14 cellular contexts compared by ENCODE assay signal in genomic region chr15:91865903-91866302, GRCh38. TPM values are rescaled to one million over a fixed set of nuclear protein-coding genes. Genes with fewer than 3 reads are reported as not detected.
A peak's percentile ranks its signal among the peaks of the same experiment; 100 is the strongest.
DNase-seq lines count a peak whose midpoint lies in the region; ATAC-seq, FAIRE-seq and TF ChIP-seq lines count a peak whose summit lies in the region.
"Had no signal": no experiment of that assay in that cellular context is flagged by ENCODE, and none has a peak within 500 bp of the region (broad histone marks: within the 10 kb centered on the region; RNA-seq: fewer than 3 reads in every experiment).

No MANE protein-coding gene starts in this region.

- intact Hi-C loops in CD4-positive, alpha-beta memory T cell (cut with micrococcal nuclease) = no loop called here
- intact Hi-C loops in prostate gland (cut with DNase I) = no loop called here

- FAIRE-seq in H1 (lab: Jason Lieb, UNC) = peak; percentile 55
- FAIRE-seq: endometrium had no signal

- peak overlapping the region in 6 of 7 donors; percentile 55 to 92 (median 78) for H3K27ac Mint-ChIP-seq in CD4-positive, alpha-beta memory T cell
- H3K27ac Mint-ChIP-seq: activated naive CD4-positive, alpha-beta T cell treated with anti-CD3 and anti-CD28 coated beads for 36 hours had no signal

- no peak for TF ChIP-seq EP300 in H1 (IDR thresholded peaks at IDR 0.05; ENCODE audit: borderline replicate concordance in 1 of 2, low read depth in 2 of 2, low read length in 2 of 2)

- H3K27me3 ChIP-seq in CD4-positive, alpha-beta memory T cell (ENCODE audit: insufficient read depth, low read length) = no peaks in the 10 kb centered on the region
- H3K27me3 ChIP-seq in OCI-LY1 (ENCODE audit: insufficient read depth, low read length) (no peaks in the 10 kb centered on the region), H1 (replicated peaks in 1 of 4; ENCODE audit: control insufficient read depth in 3 of 4, extremely low read depth in 1 of 4, insufficient read depth in 3 of 4, low read length in 3 of 4) (no peaks in the 10 kb centered on the region), prostate gland (replicated peaks; ENCODE audit: insufficient read depth) (no peaks in the 10 kb centered on the region), MG63 (no peaks in the 10 kb centered on the region)
- H3K27me3 ChIP-seq: neutrophil, SJCRH30 had no signal

- H3K79me1 ChIP-seq in H1 (ENCODE audit: low read depth, low read length) = peaks cover 4% of the 10 kb centered on the region; the same call in 1 of the 2 replicates

- no peaks in the 10 kb centered on the region for H3F3A ChIP-seq in OCI-LY1 (ENCODE audit: insufficient read depth, low read length)

- no peak overlapping the region for H4K91ac ChIP-seq in H1 (replicated peaks; ENCODE audit: insufficient read length, low read length)

- no peak for DNase-seq in CD4-positive, alpha-beta memory T cell
- DNase-seq in H1 (ENCODE audit: low read depth in 1 of 2, low spot score in 2 of 2) (no peak), prostate gland (ENCODE audit: low spot score) (no peak), MG63 (no peak), NCI-H510A treated with DMSO at 0.1 percent for 48 hours (lab: John Stamatoyannopoulos, UW) (no peak)
- DNase-seq in stimulated activated CD4-positive, alpha-beta T cell treated with anti-CD3 and anti-CD28 coated beads, Interleukin-12 subunit alpha, Interleukin-12 subunit beta, amount 100 ng/mL, for 4 hours = no peak
- DNase-seq: activated naive CD4-positive, alpha-beta T cell treated with anti-CD3 and anti-CD28 coated beads for 36 hours; NCI-H510A; SJCRH30; stimulated activated CD4-positive, alpha-beta T cell treated with anti-CD3 and anti-CD28 coated beads, Interleukin-4, amount 100 ng/mL, for 1 hour had no signal

- H2AFZ ChIP-seq in OCI-LY1 (ENCODE audit: low read length) (no peak overlapping the region), H1 (ENCODE audit: low read length) (no peak overlapping the region)

- no peak for ATAC-seq in HG02852 (IDR thresholded peaks at IDR 0.05; ENCODE audit: unreplicated experiment)

- H3K27ac ChIP-seq in CD4-positive, alpha-beta memory T cell (ENCODE audit: low read depth, low read length) = no peak overlapping the region
- peak overlapping the region; percentile 2 for H3K27ac ChIP-seq in OCI-LY1 (ENCODE audit: low read depth, low read length, poor library complexity, severe bottlenecking)
- no peak overlapping the region for H3K27ac ChIP-seq in H1 (ENCODE audit: low read depth, low read length)
- peak overlapping the region; percentile 21 to 37 for H3K27ac ChIP-seq in prostate gland
- H3K27ac ChIP-seq: neutrophil, SJCRH30 had no signal

- H3K79me2 ChIP-seq in OCI-LY1 (ENCODE audit: insufficient read depth, low read length) (no peaks in the 10 kb centered on the region), H1 (ENCODE audit: control insufficient read depth in 1 of 2, insufficient read depth in 2 of 2, low read length in 2 of 2) (peaks cover 0 to 22% of the 10 kb centered on the region in 2 experiments; a peak in 2 of 4 replicates)

- H2BK120ac ChIP-seq in H1 (replicated peaks; ENCODE audit: low read depth, low read length) = no peak overlapping the region

- H3K9ac ChIP-seq in OCI-LY1 (ENCODE audit: low read length) = no peak overlapping the region
- H3K9ac ChIP-seq in H1 (replicated peaks in 1 of 4; ENCODE audit: extremely low read depth in 1 of 4, low read depth in 3 of 4, low read length in 3 of 4) = no peak overlapping the region

- CTCF ChIA-PET in CD4-positive, alpha-beta memory T cell (lab: Charles Lee; ENCODE audit: partially characterized antibody) = interaction anchor here (0.9 to 11.5 kb wide), 3 partner anchors 14 to 212 kb away, joined by 3 to 112 read pairs (median 3); partner anchors contain the start of gene SLCO3A1
- CTCF ChIA-PET in H1 (lab: Charles Lee; ENCODE audit: partially characterized antibody) = interaction anchor here (1.4 to 10.1 kb wide), 5 partner anchors 9 to 212 kb away, joined by 3 to 108 read pairs (median 5); partner anchors contain the start of gene SLCO3A1

- no peak for TF ChIP-seq POLR2A in H1 (IDR thresholded peaks at IDR 0.05; ENCODE audit: control extremely low read depth in 1 of 2, low read depth in 2 of 2, low read length in 2 of 2)
- no peak for TF ChIP-seq POLR2A in prostate gland (IDR thresholded peaks at IDR 0.05)

- no peaks in the 10 kb centered on the region for H3K9me3 ChIP-seq in CD4-positive, alpha-beta memory T cell (ENCODE audit: control insufficient read depth in 1 of 2, low read length in 2 of 2)
- no peaks in the 10 kb centered on the region for H3K9me3 ChIP-seq in OCI-LY1 (ENCODE audit: low read length)
- no peaks in the 10 kb centered on the region for H3K9me3 ChIP-seq in H1 (ENCODE audit: insufficient read depth in 2 of 2, low read depth in 1 of 2, low read length in 1 of 2)
- no peaks in the 10 kb centered on the region for H3K9me3 ChIP-seq in prostate gland
- no peaks in the 10 kb centered on the region for H3K9me3 ChIP-seq in MG63
- H3K9me3 ChIP-seq: neutrophil, SJCRH30 had no signal

- H2BK12ac ChIP-seq in H1 (ENCODE audit: low read depth, low read length) = no peak overlapping the region

- H2AK5ac ChIP-seq in H1 (ENCODE audit: low read depth, low read length) = no peak overlapping the region

- H3K9me3 Mint-ChIP-seq in CD4-positive, alpha-beta memory T cell = peaks cover 0 to 4% (median 0%) of the 10 kb centered on the region in 8 donors
- H3K9me3 Mint-ChIP-seq: activated naive CD4-positive, alpha-beta T cell treated with anti-CD3 and anti-CD28 coated beads for 36 hours had no signal

- H2BK5ac ChIP-seq in H1 (ENCODE audit: low read depth, low read length) = no peak overlapping the region

- POLR2A ChIA-PET in CD4-positive, alpha-beta memory T cell (lab: Charles Lee; ENCODE audit: partially characterized antibody) = interaction anchor here (0.8 kb wide), 1 partner anchor 12 kb away, joined by 4 read pairs; no protein-coding TSS in a partner anchor
- POLR2A ChIA-PET in H1 (lab: Charles Lee; ENCODE audit: partially characterized antibody) = no interaction called here

- peaks cover 96% of the 10 kb centered on the region for H3K4me1 ChIP-seq in CD4-positive, alpha-beta memory T cell (ENCODE audit: insufficient read depth, low read length)
- H3K4me1 ChIP-seq in OCI-LY1 (ENCODE audit: insufficient read depth, low read length, severe bottlenecking) = peaks cover 34% of the 10 kb centered on the region
- H3K4me1 ChIP-seq in H1 (replicated peaks in 1 of 4; ENCODE audit: control insufficient read depth in 3 of 4, insufficient read depth in 4 of 4, low read length in 3 of 4) = peaks cover 0 to 13% (median 9%) of the 10 kb centered on the region in 4 experiments; a peak in 6 of 7 replicates
- no peaks in the 10 kb centered on the region for H3K4me1 ChIP-seq in prostate gland (replicated peaks)
- H3K4me1 ChIP-seq: SJCRH30 had no signal

- H3K18ac ChIP-seq in H1 (ENCODE audit: extremely low read depth, low read length) = no peak overlapping the region

- no peak overlapping the region for H3K4me2 ChIP-seq in OCI-LY1 (ENCODE audit: low read length)
- no peak overlapping the region for H3K4me2 ChIP-seq in H1 (ENCODE audit: insufficient read depth in 1 of 2, low read depth in 2 of 2, low read length in 2 of 2)

- WGBS in H1 (ENCODE audit: extremely low coverage in 1 of 2, insufficient coverage in 1 of 2, insufficient read length in 1 of 2, insufficient replicate concordance in 2 of 2, low coverage in 1 of 2, low lambda C conversion rate in 2 of 2, missing lambda C conversion rate in 1 of 2), 2 experiments = 93% methylated on average over 5 of the region's 5 CpGs; no CpG with 5 or more reads in 1 of the 2 experiments
- 49% methylated on average over 5 of the region's 5 CpGs for WGBS in prostate gland

- H3K36me3 Mint-ChIP-seq in CD4-positive, alpha-beta memory T cell = peaks cover 0 to 2% of the 10 kb centered on the region in 2 donors

- no peak for TF ChIP-seq RAD21 in H1 (IDR thresholded peaks at IDR 0.05 in 1 of 2, conservative IDR thresholded peaks at IDR 0.05 in 1 of 2; ENCODE audit: low read depth in 2 of 2, low read length in 2 of 2)

- H3K9me2 ChIP-seq in OCI-LY1 (ENCODE audit: low read depth, low read length) = no peaks in the 10 kb centered on the region

- no peak overlapping the region for H3K14ac ChIP-seq in H1 (ENCODE audit: insufficient read length)

- H3K4me1 Mint-ChIP-seq in CD4-positive, alpha-beta memory T cell = peaks cover 66 to 93% (median 80%) of the 10 kb centered on the region in 4 donors

- H3K4me3 ChIP-seq in CD4-positive, alpha-beta memory T cell (ENCODE audit: low read length in 2 of 2) = no peak overlapping the region
- no peak overlapping the region for H3K4me3 ChIP-seq in OCI-LY1 (ENCODE audit: low read depth, low read length, poor library complexity, severe bottlenecking)
- no peak overlapping the region for H3K4me3 ChIP-seq in H1 (ENCODE audit: extremely low read depth in 1 of 4, insufficient read depth in 2 of 4, low read depth in 3 of 4, low read length in 4 of 4)
- no peak overlapping the region for H3K4me3 ChIP-seq in prostate gland
- no peak overlapping the region for H3K4me3 ChIP-seq in MG63
- H3K4me3 ChIP-seq: SJCRH30 had no signal

- no peak overlapping the region for H4K8ac ChIP-seq in H1 (ENCODE audit: extremely low read depth, insufficient read depth, low read length)

- H3K4me3 Mint-ChIP-seq in CD4-positive, alpha-beta memory T cell = peak overlapping the region in 7 of 8 donors; percentile 47 to 82 (median 60)
- H3K4me3 Mint-ChIP-seq: activated naive CD4-positive, alpha-beta T cell treated with anti-CD3 and anti-CD28 coated beads for 36 hours had no signal

- H3K27me3 Mint-ChIP-seq in CD4-positive, alpha-beta memory T cell = no peaks in the 10 kb centered on the region

- no peak overlapping the region for H3K56ac ChIP-seq in H1 (replicated peaks; ENCODE audit: insufficient read length, low read depth, low read length)

- H4K20me1 ChIP-seq in OCI-LY1 (ENCODE audit: insufficient read depth, low read length) (no peaks in the 10 kb centered on the region), H1 (replicated peaks in 1 of 2; ENCODE audit: control insufficient read depth in 1 of 2, insufficient read depth in 2 of 2, low read length in 2 of 2) (peaks cover 0 to 5% of the 10 kb centered on the region in 2 experiments)

- TF ChIP-seq CTCF in OCI-LY1 (IDR thresholded peaks at IDR 0.05; ENCODE audit: low read length) = no peak
- TF ChIP-seq CTCF in H1 (IDR thresholded peaks at IDR 0.05; ENCODE audit: control extremely low read depth in 1 of 3, insufficient read depth in 1 of 3, low read depth in 1 of 3, low read length in 3 of 3) = no peak
- TF ChIP-seq CTCF in prostate gland (IDR thresholded peaks at IDR 0.05) = no peak

- no peak overlapping the region for H4K5ac ChIP-seq in H1 (ENCODE audit: insufficient read length, low read depth, low read length)

- H2BK15ac ChIP-seq in H1 (ENCODE audit: low read length) = no peak overlapping the region

- H3K23ac ChIP-seq in H1 (ENCODE audit: insufficient read length) = no peak overlapping the region

- H3K36me3 ChIP-seq in CD4-positive, alpha-beta memory T cell (ENCODE audit: insufficient read depth, low read length) = no peaks in the 10 kb centered on the region
- H3K36me3 ChIP-seq in OCI-LY1 (ENCODE audit: insufficient read depth, low read length) (no peaks in the 10 kb centered on the region), H1 (ENCODE audit: control insufficient read depth in 2 of 4, insufficient read depth in 4 of 4, low read length in 3 of 4) (no peaks in the 10 kb centered on the region), prostate gland (no peaks in the 10 kb centered on the region), MG63 (0 out of 2 replicates have a peak, but pooled peaks cover 3% of the 10 kb centered on the region)
- H3K36me3 ChIP-seq: neutrophil, SJCRH30 had no signal

- no peak overlapping the region for H3K4ac ChIP-seq in H1 (replicated peaks; ENCODE audit: insufficient read length, low read depth, low read length)

- H2BK20ac ChIP-seq in H1 (ENCODE audit: low read length) = no peak overlapping the region

- no peaks in the 10 kb centered on the region for H3K23me2 ChIP-seq in H1 (ENCODE audit: low read depth, low read length)

RNA-seq across cellular contexts. Expression of gene SLCO3A1, which starts 12.4 kb away (rescaled TPM):
- total RNA-seq in CD4-positive, alpha-beta memory T cell = 10 to 100 TPM; 30.9 to 31.5 TPM
- 10 to 100 TPM; 32.4 to 61.3 TPM for polyA plus RNA-seq in CD4-positive, alpha-beta memory T cell
- total RNA-seq in H1 (2021; fragmentation: NEBNext Ultra II Directional; extraction: Animal tissue kit (Norgen Biotek cat#: 25700)) = 15.1 and 15.3 TPM in 2 replicates
- polyA plus RNA-seq in H1 (2011; rRNA removed) = 20.4 and 23.4 TPM in 2 replicates
- polyA plus RNA-seq in H1 (2011; cell fraction: cytosol; rRNA removed) = 12.0 TPM
- 24.1 TPM for polyA plus RNA-seq in H1 (2011; cell fraction: nucleus; rRNA removed)
- polyA plus RNA-seq in H1 (2012, experiment 1 of 2) = 12.7 to 14.0 TPM (median 13.7 TPM) in 4 replicates
- 10.1 TPM for polyA plus RNA-seq in H1 (2012, experiment 2 of 2)
- polyA plus RNA-seq in H1 (2013, experiment 1 of 2) = 12.0 TPM
- polyA plus RNA-seq in H1 (2013, experiment 2 of 2) = 14.2 TPM
- 36.9 and 53.2 TPM in 2 replicates for polyA minus RNA-seq in H1 (2011; rRNA and poly(A)+ RNA removed)
- 16.9 TPM for polyA minus RNA-seq in H1 (2011; cell fraction: cytosol; rRNA and poly(A)+ RNA removed)
- 23.3 TPM for polyA minus RNA-seq in H1 (2011; cell fraction: nucleus; rRNA and poly(A)+ RNA removed)
- total RNA-seq in prostate gland = 10 to 100 TPM in 1 of 2 donors, 1 to 10 TPM in 1; 7.4 to 35.3 TPM
- total RNA-seq in MG63 (2014; rRNA removed; shearing (Covaris generic); ENCODE audit: low replicate concordance) = 17.0 and 37.4 TPM in 2 replicates

Comparison
In these comparisons a context has a peak if more than half of its experiments do, and no peak if none do; other contexts are left out.
1. H3K27ac ChIP-seq: peak in OCI-LY1 (single experiment) and prostate gland (2 of 2); none in CD4-positive, alpha-beta memory T cell (single experiment) and H1 (single experiment).